In genomic region chr10:132611026-132611910, GRCh38 we compare ENCODE assay signal across 21 cellular contexts.
A peak's percentile ranks its signal among the peaks of the same experiment; 100 is the strongest.
DNase-seq lines count a peak whose midpoint lies in the region; ATAC-seq, FAIRE-seq and TF ChIP-seq lines count a peak whose summit lies in the region.
"Had no signal": no experiment of that assay in that cellular context is flagged by ENCODE, and none has a peak within 500 bp of the region (broad histone marks: within the 10 kb centered on the region; RNA-seq: fewer than 3 reads in every experiment).

No MANE protein-coding gene starts in this region.

- peaks cover 45% of the 10 kb centered on the region for H3K4me1 Mint-ChIP-seq in activated naive CD4-positive, alpha-beta T cell treated with anti-CD3 and anti-CD28 coated beads for 36 hours (ENCODE audit: low read depth)
- peaks cover 27% of the 10 kb centered on the region for H3K4me1 Mint-ChIP-seq in activated naive CD4-positive, alpha-beta T cell treated with anti-CD3 and anti-CD28 coated beads, Interleukin-2, amount 10 ng/mL, durations not matched to agents 7 days and 5 days
- H3K4me1 Mint-ChIP-seq in central memory CD8-positive, alpha-beta T cell: peaks cover 23% of the 10 kb centered on the region

- no peak overlapping the region for H2BK5ac ChIP-seq in neuronal stem cell (ENCODE audit: low read length)

- peaks cover 0 to 2% of the 10 kb centered on the region in 2 donors for H3K9me3 ChIP-seq in neuronal stem cell (replicated peaks in 1 of 2; ENCODE audit: control insufficient read depth in 2 of 2, insufficient read depth in 1 of 2, low read depth in 1 of 2, low read length in 2 of 2)
- H3K9me3 ChIP-seq: sigmoid colon, testis had no signal

- peaks cover 5% of the 10 kb centered on the region for H3K9me3 Mint-ChIP-seq in activated naive CD4-positive, alpha-beta T cell treated with anti-CD3 and anti-CD28 coated beads for 36 hours
- peaks cover 11% of the 10 kb centered on the region for H3K9me3 Mint-ChIP-seq in activated naive CD4-positive, alpha-beta T cell treated with anti-CD3 and anti-CD28 coated beads, Interleukin-2, amount 10 ng/mL, durations not matched to agents 7 days and 5 days
- peaks cover 3% of the 10 kb centered on the region for H3K9me3 Mint-ChIP-seq in central memory CD8-positive, alpha-beta T cell

- H3K4ac ChIP-seq in neuronal stem cell (ENCODE audit: low read length): no peak overlapping the region

- no peak overlapping the region for H3K4me3 Mint-ChIP-seq in activated naive CD4-positive, alpha-beta T cell treated with anti-CD3 and anti-CD28 coated beads for 36 hours
- H3K4me3 Mint-ChIP-seq in activated naive CD4-positive, alpha-beta T cell treated with anti-CD3 and anti-CD28 coated beads, Interleukin-2, amount 10 ng/mL, durations not matched to agents 7 days and 5 days: no peak overlapping the region
- no peak overlapping the region for H3K4me3 Mint-ChIP-seq in central memory CD8-positive, alpha-beta T cell
- H3K4me3 Mint-ChIP-seq: activated T-cell treated with anti-CD3 and anti-CD28 coated beads, Interleukin-2, amount 50 U/mL, for 72 hours had no signal

- no peak for ATAC-seq in central memory CD8-positive, alpha-beta T cell (replicated peaks; ENCODE audit: extremely low read depth, poor library complexity, severe bottlenecking)
- ATAC-seq in GM19035 (IDR thresholded peaks at IDR 0.05; ENCODE audit: unreplicated experiment): no peak

- intact Hi-C loops in activated naive CD4-positive, alpha-beta T cell treated with anti-CD3 and anti-CD28 coated beads for 36 hours (cut with micrococcal nuclease): no loop called here

- H2BK120ac ChIP-seq in neuronal stem cell (ENCODE audit: low read depth, low read length): no peak overlapping the region

- H3K4me2 ChIP-seq in neuronal stem cell (ENCODE audit: insufficient read depth, low read length, poor library complexity, severe bottlenecking): no peak overlapping the region

- H2BK12ac ChIP-seq in neuronal stem cell (ENCODE audit: low read length): no peak overlapping the region

- CTCF ChIA-PET in activated naive CD4-positive, alpha-beta T cell treated with anti-CD3 and anti-CD28 coated beads for 36 hours (lab: Charles Lee): no interaction called here
- CTCF ChIA-PET in activated naive CD4-positive, alpha-beta T cell treated with anti-CD3 and anti-CD28 coated beads, Interleukin-2, amount 10 ng/mL, durations not matched to agents 7 days and 5 days (lab: Charles Lee): no interaction called here

- H3K4me3 ChIP-seq in neuronal stem cell (ENCODE audit: low read length in 2 of 2): no peak overlapping the region
- H3K4me3 ChIP-seq: lung, sigmoid colon, testis had no signal

- H4K91ac ChIP-seq in neuronal stem cell (ENCODE audit: low read depth, low read length, poor library complexity): no peak overlapping the region

- H2BK15ac ChIP-seq in neuronal stem cell (ENCODE audit: low read length): no peak overlapping the region

- H3K27ac Mint-ChIP-seq in activated naive CD4-positive, alpha-beta T cell treated with anti-CD3 and anti-CD28 coated beads for 36 hours: peak overlapping the region; percentile 57
- H3K27ac Mint-ChIP-seq in activated naive CD4-positive, alpha-beta T cell treated with anti-CD3 and anti-CD28 coated beads, Interleukin-2, amount 10 ng/mL, durations not matched to agents 7 days and 5 days: no peak overlapping the region
- H3K27ac Mint-ChIP-seq in central memory CD8-positive, alpha-beta T cell (ENCODE audit: low read depth): peak overlapping the region; percentile 6
- H3K27ac Mint-ChIP-seq: activated T-cell treated with anti-CD3 and anti-CD28 coated beads, Interleukin-2, amount 50 U/mL, for 72 hours had no signal

- DNase-seq in activated naive CD4-positive, alpha-beta T cell treated with anti-CD3 and anti-CD28 coated beads for 36 hours: peak; percentile 59
- no peak for DNase-seq in activated naive CD4-positive, alpha-beta T cell treated with anti-CD3 and anti-CD28 coated beads, Interleukin-2, amount 10 ng/mL, durations not matched to agents 7 days and 5 days
- DNase-seq in GM12891 (ENCODE audit: insufficient read length, low spot score): no peak
- DNase-seq in central memory CD8-positive, alpha-beta T cell (ENCODE audit: low spot score in 2 of 2): no peak
- DNase-seq in neuronal stem cell (ENCODE audit: low spot score): no peak
- no peak for DNase-seq in iPS-NIHi7 (ENCODE audit: extremely low spot score)
- DNase-seq in ecto neural progenitor cell (ENCODE audit: low spot score): no peak
- DNase-seq: activated CD4-positive, alpha-beta T cell treated with anti-CD3 and anti-CD28 coated beads, Interleukin-2, amount 50 U/mL, for 1 hour; DMS53; GF-D8; hypothalamus; MM.1S; NCI-H748 treated with DMSO at 0.1 percent for 48 hours; SHP77 treated with DMSO at 0.1 percent for 48 hours; sigmoid colon; testis had no signal

- H3K14ac ChIP-seq in neuronal stem cell (ENCODE audit: low read length): no peak overlapping the region

- H3K4me1 ChIP-seq in neuronal stem cell (ENCODE audit: control insufficient read depth in 2 of 2, insufficient read depth in 1 of 2, low read depth in 1 of 2, low read length in 2 of 2): peaks cover 0 to 7% of the 10 kb centered on the region in 2 donors

- peaks cover 0 to 4% of the 10 kb centered on the region in 2 donors for H3K36me3 ChIP-seq in neuronal stem cell (replicated peaks in 1 of 2; ENCODE audit: control insufficient read depth in 2 of 2, insufficient read depth in 2 of 2, low read length in 2 of 2)

- H3K18ac ChIP-seq in neuronal stem cell (ENCODE audit: low read length): peak overlapping the region; percentile 48

- H2AFZ ChIP-seq in neuronal stem cell (ENCODE audit: low read length): no peak overlapping the region

- no peaks in the 10 kb centered on the region for H3K27me3 ChIP-seq in neuronal stem cell (ENCODE audit: control insufficient read depth in 3 of 3, insufficient read depth in 3 of 3, low read depth in 1 of 3, low read length in 3 of 3)
- H3K27me3 ChIP-seq: sigmoid colon, testis had no signal

- no peak overlapping the region for H3K23ac ChIP-seq in neuronal stem cell (ENCODE audit: low read depth, low read length, poor library complexity)

- FAIRE-seq in GM12891 (lab: Jason Lieb, UNC): peak; percentile 35
- FAIRE-seq: frontal cortex, H1 had no signal

- H3K27me3 Mint-ChIP-seq in activated naive CD4-positive, alpha-beta T cell treated with anti-CD3 and anti-CD28 coated beads for 36 hours (ENCODE audit: low read depth): no peaks in the 10 kb centered on the region
- H3K27me3 Mint-ChIP-seq in activated naive CD4-positive, alpha-beta T cell treated with anti-CD3 and anti-CD28 coated beads, Interleukin-2, amount 10 ng/mL, durations not matched to agents 7 days and 5 days: no peaks in the 10 kb centered on the region
- no peaks in the 10 kb centered on the region for H3K27me3 Mint-ChIP-seq in central memory CD8-positive, alpha-beta T cell

- peaks cover 3% of the 10 kb centered on the region for H3K79me1 ChIP-seq in neuronal stem cell (ENCODE audit: low read depth, low read length)

- H3K27ac ChIP-seq in neuronal stem cell (replicated peaks; ENCODE audit: low read length): no peak overlapping the region
- H3K27ac ChIP-seq: testis had no signal

- H4K8ac ChIP-seq in neuronal stem cell (ENCODE audit: low read depth, low read length): no peak overlapping the region

- no CpG with 5 or more reads among the region's 5 CpGs for WGBS in neuronal stem cell (ENCODE audit: extremely low coverage in 2 of 2, insufficient read length in 2 of 2, insufficient replicate concordance in 1 of 2), 2 donors

- no peak for TF ChIP-seq POLR2A in GM12891 (IDR thresholded peaks at IDR 0.05; ENCODE audit: low read depth, low read length)

- H2AK5ac ChIP-seq in neuronal stem cell (ENCODE audit: low read depth, low read length): peak overlapping the region; percentile 78

- peaks cover 8% of the 10 kb centered on the region for H3K36me3 Mint-ChIP-seq in activated naive CD4-positive, alpha-beta T cell treated with anti-CD3 and anti-CD28 coated beads for 36 hours (ENCODE audit: low read depth)
- peaks cover 7% of the 10 kb centered on the region for H3K36me3 Mint-ChIP-seq in activated naive CD4-positive, alpha-beta T cell treated with anti-CD3 and anti-CD28 coated beads, Interleukin-2, amount 10 ng/mL, durations not matched to agents 7 days and 5 days
- H3K36me3 Mint-ChIP-seq in central memory CD8-positive, alpha-beta T cell (ENCODE audit: insufficient read depth): peaks cover 12% of the 10 kb centered on the region

- H3K9ac ChIP-seq in neuronal stem cell (ENCODE audit: low read depth, low read length, poor library complexity): no peak overlapping the region

TF ChIP-seq in GM12891, 5 proteins besides CTCF, POLR2A, EP300 and RAD21:
- TF ChIP-seq POU2F2 (IDR thresholded peaks at IDR 0.05; ENCODE audit: low read depth, low read length) (no peak), SPI1 (IDR thresholded peaks at IDR 0.05; ENCODE audit: low read depth, low read length) (no peak), TAF1 (IDR thresholded peaks at IDR 0.05; ENCODE audit: low read depth, low read length) (no peak), POLR2AphosphoS5 (IDR thresholded peaks at IDR 0.05; ENCODE audit: low read depth, low read length) (no peak), PAX5 (IDR thresholded peaks at IDR 0.05; ENCODE audit: insufficient read depth, low read length, severe bottlenecking) (no peak)
